In genomic region chr3:143775401-143775970, GRCh38 we compare ENCODE assay signal across 9 cellular contexts.
A peak's percentile ranks its signal among the peaks of the same experiment; 100 is the strongest.
DNase-seq lines count a peak whose midpoint lies in the region; ATAC-seq and TF ChIP-seq lines count a peak whose summit lies in the region.
"Had no signal": no experiment of that assay in that cellular context is flagged by ENCODE, and none has a peak within 500 bp of the region (broad histone marks: within the 10 kb centered on the region; RNA-seq: fewer than 3 reads in every experiment).

No MANE protein-coding gene starts in this region.

- H3K4me3 ChIP-seq in heart right ventricle, result peak overlapping the region in 6 of 10 donors; percentile 6 to 28 (median 21)
- H3K4me3 ChIP-seq in gastrocnemius medialis, result peak overlapping the region in 2 of 4 donors; percentile 5 to 33

- no peak overlapping the region for H3K4me3 Mint-ChIP-seq in activated CD8-positive, alpha-beta T cell treated with anti-CD3 and anti-CD28 coated beads, Interleukin-2, amount 10 ng/mL, durations not matched to agents 7 days and 5 days
- H3K4me3 Mint-ChIP-seq: T-helper 1 cell treated with Interleukin-12 subunit alpha and Interleukin-12 subunit beta and Interleukin-4 antibody, amounts not matched to agents 30 μg/mL and 1 μg/mL, for 36 hours had no signal

- ATAC-seq in GM18511 (IDR thresholded peaks at IDR 0.05; ENCODE audit: unreplicated experiment) (peak; percentile 92), HG02943 (IDR thresholded peaks at IDR 0.05; ENCODE audit: low read depth, unreplicated experiment) (peak; percentile 90), heart right ventricle (peak in 7 of 8 donors; percentile 51 to 79 (median 71)), gastrocnemius medialis (peak in 1 of 2 donors; percentile 70), GM19467 (IDR thresholded peaks at IDR 0.05; ENCODE audit: unreplicated experiment) (no peak)
- peak; percentile 78 for ATAC-seq in activated CD8-positive, alpha-beta T cell treated with anti-CD3 and anti-CD28 coated beads, Interleukin-2, amount 10 ng/mL, durations not matched to agents 7 days and 5 days

- POLR2A ChIA-PET in activated CD8-positive, alpha-beta T cell treated with anti-CD3 and anti-CD28 coated beads, Interleukin-2, amount 10 ng/mL, durations not matched to agents 7 days and 5 days (lab: Charles Lee), result no interaction called here

- H3K27ac ChIP-seq in C4-2B (no peak overlapping the region), heart right ventricle (no peak overlapping the region), gastrocnemius medialis (no peak overlapping the region)

- in situ Hi-C loops in gastrocnemius medialis (cut with MboI; ENCODE audit: low sequenced_read_pairs in 4 of 4), result loop anchor here in 2 of 4 donors (25.0 kb wide), 2 partner anchors 112 to 187 kb away; partner anchors contain the start of gene DIPK2A (in 2 of the 2)

- H3K36me3 ChIP-seq in heart right ventricle (no peaks in the 10 kb centered on the region), gastrocnemius medialis (no peaks in the 10 kb centered on the region)

- DNase-seq in NCI-H2029 (lab: John Stamatoyannopoulos, UW) (peak; percentile 40), heart right ventricle (no peak), gastrocnemius medialis (no peak)
- peak; percentile 34 for DNase-seq in activated CD8-positive, alpha-beta T cell treated with anti-CD3 and anti-CD28 coated beads, Interleukin-2, amount 10 ng/mL, durations not matched to agents 7 days and 5 days

- CTCF ChIA-PET in activated CD8-positive, alpha-beta T cell treated with anti-CD3 and anti-CD28 coated beads, Interleukin-2, amount 10 ng/mL, durations not matched to agents 7 days and 5 days (lab: Charles Lee), result interaction anchor here (0.7 to 1.3 kb wide), 12 partner anchors 9 to 196 kb away, joined by 3 to 4 read pairs (median 3); partner anchors contain the start of gene DIPK2A

- TF ChIP-seq CTCF in C4-2B (conservative IDR thresholded peaks at IDR 0.05) (peak; percentile 86), heart right ventricle (IDR thresholded peaks at IDR 0.05) (peak; percentile 11 to 71 (median 61)), gastrocnemius medialis (IDR thresholded peaks at IDR 0.05 in 4 of 5, conservative IDR thresholded peaks at IDR 0.05 in 1 of 5) (peak in 4 of 5 experiments; percentile 9 to 57 (median 31))

- no peaks in the 10 kb centered on the region for H3K4me1 Mint-ChIP-seq in activated CD8-positive, alpha-beta T cell treated with anti-CD3 and anti-CD28 coated beads, Interleukin-2, amount 10 ng/mL, durations not matched to agents 7 days and 5 days (ENCODE audit: low read depth)

- no peaks in the 10 kb centered on the region for H3K9me3 Mint-ChIP-seq in activated CD8-positive, alpha-beta T cell treated with anti-CD3 and anti-CD28 coated beads, Interleukin-2, amount 10 ng/mL, durations not matched to agents 7 days and 5 days (ENCODE audit: insufficient read depth)
- H3K9me3 Mint-ChIP-seq: T-helper 1 cell treated with Interleukin-12 subunit alpha and Interleukin-12 subunit beta and Interleukin-4 antibody, amounts not matched to agents 30 μg/mL and 1 μg/mL, for 36 hours had no signal

- intact Hi-C loops in heart right ventricle (cut with DNase I), result loop anchor here in 7 of 10 donors (2.0 to 10.0 kb wide), 6 partner anchors 69 to 179 kb away; partner anchors contain the start of gene SLC9A9 (in 1 of the 7)
- intact Hi-C loops in gastrocnemius medialis (cut with DNase I; ENCODE audit: low total_unique reads), result loop anchor here (1.0 kb wide), 2 partner anchors 9 to 75 kb away; no protein-coding TSS in a partner anchor

- H3K4me1 ChIP-seq in heart right ventricle (peaks cover 0 to 7% (median 1%) of the 10 kb centered on the region in 9 donors), gastrocnemius medialis (no peaks in the 10 kb centered on the region)

- H3K27ac Mint-ChIP-seq in activated CD8-positive, alpha-beta T cell treated with anti-CD3 and anti-CD28 coated beads, Interleukin-2, amount 10 ng/mL, durations not matched to agents 7 days and 5 days, result no peak overlapping the region
- H3K27ac Mint-ChIP-seq: T-helper 1 cell treated with Interleukin-12 subunit alpha and Interleukin-12 subunit beta and Interleukin-4 antibody, amounts not matched to agents 30 μg/mL and 1 μg/mL, for 36 hours had no signal

- no peaks in the 10 kb centered on the region for H3K36me3 Mint-ChIP-seq in activated CD8-positive, alpha-beta T cell treated with anti-CD3 and anti-CD28 coated beads, Interleukin-2, amount 10 ng/mL, durations not matched to agents 7 days and 5 days (ENCODE audit: low read depth)

- no peak for TF ChIP-seq POLR2A in gastrocnemius medialis (IDR thresholded peaks at IDR 0.05)

- H3K27me3 Mint-ChIP-seq in activated CD8-positive, alpha-beta T cell treated with anti-CD3 and anti-CD28 coated beads, Interleukin-2, amount 10 ng/mL, durations not matched to agents 7 days and 5 days (ENCODE audit: low read depth), result no peaks in the 10 kb centered on the region

- H3K9me3 ChIP-seq in heart right ventricle, result no peaks in the 10 kb centered on the region
- no peaks in the 10 kb centered on the region for H3K9me3 ChIP-seq in gastrocnemius medialis

- 27 to 30% methylated on average over 7 of the region's 7 CpGs for WGBS in heart right ventricle, 2 donors

- H3K27me3 ChIP-seq in heart right ventricle, result no peaks in the 10 kb centered on the region
- no peaks in the 10 kb centered on the region for H3K27me3 ChIP-seq in gastrocnemius medialis

Comparison
In these comparisons a context has a peak if more than half of its experiments do, and no peak if none do; other contexts are left out.
1. CTCF ChIP-seq: peak in every context shown above with its lines; median percentile 86 in C4-2B; 61 in heart right ventricle; 31 in gastrocnemius medialis.
2. DNase-seq: peak in NCI-H2029 (single experiment) and activated CD8-positive, alpha-beta T cell treated with anti-CD3 and anti-CD28 coated beads, Interleukin-2, amount 10 ng/mL, durations not matched to agents 7 days and 5 days (single experiment); none in heart right ventricle (0 of 2) and gastrocnemius medialis (0 of 2).